Comparison of ENCODE assay signal across 15 cellular contexts in genomic region chr12:23350808-23351207, GRCh38.
DNase-seq lines count a peak whose midpoint lies in the region; ATAC-seq and TF ChIP-seq lines count a peak whose summit lies in the region.
"Had no signal": no experiment of that assay in that cellular context is flagged by ENCODE, and none has a peak within 500 bp of the region (broad histone marks: within the 10 kb centered on the region; RNA-seq: fewer than 3 reads in every experiment).

No MANE protein-coding gene starts in this region.

- H3K4me1 ChIP-seq in SJCRH30 (no peaks in the 10 kb centered on the region), left ventricle myocardium inferior (no peaks in the 10 kb centered on the region)
- H3K4me1 ChIP-seq: upper lobe of right lung had no signal

- intact Hi-C loops in left ventricle myocardium inferior (cut with micrococcal nuclease) = no loop called here

- H3K9me3 ChIP-seq in SJCRH30 (replicated peaks) = no peaks in the 10 kb centered on the region
- no peaks in the 10 kb centered on the region for H3K9me3 ChIP-seq in left ventricle myocardium inferior (replicated peaks)
- H3K9me3 ChIP-seq: mucosa of descending colon, upper lobe of right lung had no signal

- peak; percentile 96 for ATAC-seq in GM19035 (IDR thresholded peaks at IDR 0.05; ENCODE audit: unreplicated experiment)
- peak; percentile 96 for ATAC-seq in GM21786 (IDR thresholded peaks at IDR 0.05; ENCODE audit: unreplicated experiment)
- peak; percentile 73 for ATAC-seq in HG03139 (IDR thresholded peaks at IDR 0.05; ENCODE audit: unreplicated experiment)
- ATAC-seq in memory B cell (ENCODE audit: low read depth) = peak; percentile 55
- ATAC-seq: CD8-positive, alpha-beta T cell; mucosa of descending colon; upper lobe of right lung had no signal

- peaks cover 1% of the 10 kb centered on the region for H3K9me3 Mint-ChIP-seq in memory B cell

- H3K4me1 Mint-ChIP-seq in memory B cell = no peaks in the 10 kb centered on the region

- H3K27me3 ChIP-seq in SJCRH30 = no peaks in the 10 kb centered on the region
- H3K27me3 ChIP-seq in left ventricle myocardium inferior (ENCODE audit: low read depth) = no peaks in the 10 kb centered on the region
- H3K27me3 ChIP-seq: upper lobe of right lung had no signal

- H3K27ac Mint-ChIP-seq in memory B cell = no peak overlapping the region
- H3K27ac Mint-ChIP-seq: CD8-positive, alpha-beta T cell had no signal

- TF ChIP-seq CTCF in left ventricle myocardium inferior (IDR thresholded peaks at IDR 0.05; ENCODE audit: borderline replicate concordance) = no peak

- no peaks in the 10 kb centered on the region for H3K36me3 Mint-ChIP-seq in memory B cell
- H3K36me3 Mint-ChIP-seq: CD8-positive, alpha-beta T cell had no signal

- H3K36me3 ChIP-seq in SJCRH30 (no peaks in the 10 kb centered on the region), left ventricle myocardium inferior (no peaks in the 10 kb centered on the region)
- H3K36me3 ChIP-seq: upper lobe of right lung had no signal

- no peak overlapping the region for H3K4me3 ChIP-seq in SJCRH30
- H3K4me3 ChIP-seq in left ventricle myocardium inferior = no peak overlapping the region
- H3K4me3 ChIP-seq: mucosa of descending colon, upper lobe of right lung had no signal

- no peak overlapping the region for H3K4me3 Mint-ChIP-seq in memory B cell
- H3K4me3 Mint-ChIP-seq: CD8-positive, alpha-beta T cell had no signal

- DNase-seq in memory B cell (ENCODE audit: low spot score in 2 of 2) (no peak), medulla oblongata (ENCODE audit: extremely low spot score) (no peak), SJCRH30 (no peak), left ventricle myocardium inferior (no peak), NCI-H226 (no peak)
- DNase-seq: activated CD8-positive, alpha-beta memory T cell treated with anti-CD3 and anti-CD28 coated beads, Interleukin-2, amount 50 U/mL, for 4 hours; CD8-positive, alpha-beta T cell; mucosa of descending colon; NCI-H82; posterior cingulate gyrus; stimulated activated CD4-positive, alpha-beta T cell treated with anti-CD3 and anti-CD28 coated beads, Interleukin-15, amount 100 ng/mL, for 24 hours; upper lobe of right lung had no signal

- H3K27ac ChIP-seq in SJCRH30 = no peak overlapping the region
- no peak overlapping the region for H3K27ac ChIP-seq in left ventricle myocardium inferior (replicated peaks)
- H3K27ac ChIP-seq: upper lobe of right lung had no signal

- H3K27me3 Mint-ChIP-seq in memory B cell = no peaks in the 10 kb centered on the region
